20 cellular contexts compared by ENCODE assay signal in the genomic region with DNA sequence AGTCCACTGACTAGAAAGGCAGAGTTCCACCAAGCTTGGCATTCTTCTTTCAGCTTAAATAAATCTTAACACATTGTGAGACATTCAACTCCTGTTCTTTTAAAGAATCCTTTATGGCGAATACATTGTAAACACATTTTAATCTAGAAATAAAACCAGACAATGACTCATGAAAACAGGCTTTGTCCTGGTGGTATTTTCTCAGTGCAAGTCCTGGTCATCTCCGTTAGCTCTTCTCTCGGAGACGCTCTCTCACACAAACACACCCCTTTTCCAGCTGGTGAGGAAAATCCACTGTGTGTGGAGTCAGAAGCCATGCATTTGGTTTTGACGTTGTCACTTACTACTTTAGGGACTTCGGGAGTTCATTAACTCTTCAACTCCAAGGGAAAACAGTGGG.
A peak's percentile ranks its signal among the peaks of the same experiment; 100 is the strongest.
DNase-seq lines count a peak whose midpoint lies in the region; ATAC-seq and TF ChIP-seq lines count a peak whose summit lies in the region.
"Had no signal": no experiment of that assay in that cellular context is flagged by ENCODE, and none has a peak within 500 bp of the region (broad histone marks: within the 10 kb centered on the region; RNA-seq: fewer than 3 reads in every experiment).

No MANE protein-coding gene starts in this region.

- H3K4me3 ChIP-seq in brain microvascular endothelial cell (ENCODE audit: low read depth, low read length) = no peak overlapping the region
- no peak overlapping the region for H3K4me3 ChIP-seq in gastroesophageal sphincter
- H3K4me3 ChIP-seq in skeletal muscle tissue (ENCODE audit: low read length in 3 of 3) = no peak overlapping the region
- H3K4me3 ChIP-seq in CD8-positive, alpha-beta memory T cell (ENCODE audit: low read length) = no peak overlapping the region
- H3K4me3 ChIP-seq in CD8-positive, alpha-beta T cell (ENCODE audit: low read depth, low read length) = no peak overlapping the region
- H3K4me3 ChIP-seq: body of pancreas, upper lobe of right lung had no signal

- H3K4me1 Mint-ChIP-seq in activated T-cell treated with anti-CD3 and anti-CD28 coated beads, Interleukin-2, amount 50 U/mL, for 72 hours (ENCODE audit: low read depth) = peaks cover 43% of the 10 kb centered on the region
- H3K4me1 Mint-ChIP-seq in CD8-positive, alpha-beta memory T cell = peaks cover 0 to 11% (median 0%) of the 10 kb centered on the region in 3 donors
- H3K4me1 Mint-ChIP-seq in CD8-positive, alpha-beta T cell (ENCODE audit: low read depth) = no peaks in the 10 kb centered on the region
- H3K4me1 Mint-ChIP-seq: activated naive CD4-positive, alpha-beta T cell treated with anti-CD3 and anti-CD28 coated beads, Interleukin-2, amount 50 U/mL, for 24 hours had no signal

- peaks cover 20 to 43% of the 10 kb centered on the region in 2 donors for H3K36me3 Mint-ChIP-seq in activated T-cell treated with anti-CD3 and anti-CD28 coated beads, Interleukin-2, amount 50 U/mL, for 72 hours (ENCODE audit: insufficient read depth in 2 of 2)
- H3K36me3 Mint-ChIP-seq in CD8-positive, alpha-beta memory T cell = peaks cover 4 to 33% (median 15%) of the 10 kb centered on the region in 3 donors
- peaks cover 30% of the 10 kb centered on the region for H3K36me3 Mint-ChIP-seq in CD8-positive, alpha-beta T cell

- H3K27me3 Mint-ChIP-seq in activated T-cell treated with anti-CD3 and anti-CD28 coated beads, Interleukin-2, amount 50 U/mL, for 72 hours (ENCODE audit: low read depth) = no peaks in the 10 kb centered on the region
- no peaks in the 10 kb centered on the region for H3K27me3 Mint-ChIP-seq in CD8-positive, alpha-beta memory T cell
- no peaks in the 10 kb centered on the region for H3K27me3 Mint-ChIP-seq in CD8-positive, alpha-beta T cell (ENCODE audit: low read depth)
- H3K27me3 Mint-ChIP-seq: activated naive CD4-positive, alpha-beta T cell treated with anti-CD3 and anti-CD28 coated beads, Interleukin-2, amount 50 U/mL, for 24 hours; dendritic cell treated with granulocyte-macrophage colony-stimulating factor and Interleukin-4, amounts not matched to agents 40 ng/mL and 50 ng/mL, for 4 days; progenitor cell of endocrine pancreas had no signal

- TF ChIP-seq EP300 in gastroesophageal sphincter (IDR thresholded peaks at IDR 0.05) = no peak

- no peak for DNase-seq in activated T-cell treated with anti-CD3 and anti-CD28 coated beads, Interleukin-2, amount 50 U/mL, for 72 hours
- DNase-seq in activated T-cell treated with anti-CD3 and anti-CD28 coated beads for 4 hours (no peak), brain microvascular endothelial cell (peak; percentile 89), NOMO-1 treated with DMSO at 0.1 percent for 48 hours (lab: John Stamatoyannopoulos, UW; ENCODE audit: unreplicated experiment) (no peak)
- no peak for DNase-seq in CD8-positive, alpha-beta memory T cell
- no peak for DNase-seq in CD8-positive, alpha-beta T cell
- DNase-seq: activated CD4-positive, CD25-positive, alpha-beta regulatory T cell treated with anti-CD3 and anti-CD28 coated beads, Interleukin-2, amount 50 U/mL, for 72 hours; body of pancreas; EL; left cardiac atrium; NCI-H526; stimulated activated CD4-positive, alpha-beta T cell treated with anti-CD3 and anti-CD28 coated beads, Interleukin-12 subunit alpha, Interleukin-12 subunit beta, amount 100 ng/mL, for 4 hours; upper lobe of right lung had no signal

- ATAC-seq in activated T-cell treated with anti-CD3 and anti-CD28 coated beads, Interleukin-2, amount 50 U/mL, for 72 hours (replicated peaks in 1 of 2) = no peak
- ATAC-seq in gastroesophageal sphincter = no peak
- no peak for ATAC-seq in CD8-positive, alpha-beta T cell
- ATAC-seq: body of pancreas, HCT116, upper lobe of right lung had no signal

- peak overlapping the region; percentile 78 for H3K27ac ChIP-seq in brain microvascular endothelial cell
- peak overlapping the region in 3 of 4 donors; percentile 10 to 45 (median 24) for H3K27ac ChIP-seq in gastroesophageal sphincter
- H3K27ac ChIP-seq in skeletal muscle tissue (ENCODE audit: low read depth, low read length) = peak overlapping the region; percentile 72
- no peak overlapping the region for H3K27ac ChIP-seq in CD8-positive, alpha-beta memory T cell (ENCODE audit: low read depth, low read length)
- H3K27ac ChIP-seq in CD8-positive, alpha-beta T cell (ENCODE audit: low read depth, low read length) = no peak overlapping the region
- H3K27ac ChIP-seq: 22Rv1, body of pancreas, upper lobe of right lung had no signal

- in situ Hi-C loops in brain microvascular endothelial cell (cut with HindIII; ENCODE audit: low pct_ligation_motif_present, low sequenced_read_pairs) = no loop called here

- POLR2A ChIA-PET in CD8-positive, alpha-beta memory T cell (lab: Charles Lee) = no interaction called here
- POLR2A ChIA-PET in CD8-positive, alpha-beta T cell (lab: Charles Lee) = interaction anchor here (1.7 kb wide), 1 partner anchor 22 kb away, joined by 5 read pairs; no protein-coding TSS in a partner anchor

- H3K4me1 ChIP-seq in gastroesophageal sphincter (peaks cover 0 to 14% (median 0%) of the 10 kb centered on the region in 3 donors), skeletal muscle tissue (ENCODE audit: control insufficient read depth in 3 of 3, insufficient read depth in 3 of 3, low read length in 3 of 3) (peaks cover 5 to 15% (median 11%) of the 10 kb centered on the region in 3 donors)
- no peaks in the 10 kb centered on the region for H3K4me1 ChIP-seq in CD8-positive, alpha-beta memory T cell (ENCODE audit: insufficient read depth, low read length)
- H3K4me1 ChIP-seq in CD8-positive, alpha-beta T cell (ENCODE audit: insufficient read depth, low read length) = no peaks in the 10 kb centered on the region
- H3K4me1 ChIP-seq: body of pancreas, upper lobe of right lung had no signal

- no peaks in the 10 kb centered on the region for H3K27me3 ChIP-seq in brain microvascular endothelial cell (replicated peaks)
- H3K27me3 ChIP-seq in gastroesophageal sphincter = no peaks in the 10 kb centered on the region
- H3K27me3 ChIP-seq in skeletal muscle tissue (ENCODE audit: control insufficient read depth in 3 of 3, insufficient read depth in 3 of 3, low read length in 3 of 3) = no peaks in the 10 kb centered on the region
- no peaks in the 10 kb centered on the region for H3K27me3 ChIP-seq in CD8-positive, alpha-beta memory T cell (ENCODE audit: insufficient read depth, low read length, poor library complexity, severe bottlenecking)
- H3K27me3 ChIP-seq in CD8-positive, alpha-beta T cell (ENCODE audit: insufficient read depth, low read length) = no peaks in the 10 kb centered on the region
- H3K27me3 ChIP-seq: body of pancreas, upper lobe of right lung had no signal

- H3K9ac ChIP-seq in skeletal muscle tissue (ENCODE audit: low read depth in 1 of 3, low read length in 3 of 3) = no peak overlapping the region

- 29 to 70% methylated on average over 1 to 6 of the region's 6 CpGs for WGBS in gastroesophageal sphincter (ENCODE audit: low coverage in 1 of 2), 2 donors

- no peaks in the 10 kb centered on the region for H3K36me3 ChIP-seq in brain microvascular endothelial cell (replicated peaks)
- peaks cover 0 to 33% of the 10 kb centered on the region in 2 donors for H3K36me3 ChIP-seq in gastroesophageal sphincter
- peaks cover 9 to 15% (median 10%) of the 10 kb centered on the region in 3 donors for H3K36me3 ChIP-seq in skeletal muscle tissue (ENCODE audit: control insufficient read depth in 3 of 3, insufficient read depth in 3 of 3, low read length in 3 of 3)
- H3K36me3 ChIP-seq in CD8-positive, alpha-beta memory T cell (ENCODE audit: insufficient read depth, low read length) = no peaks in the 10 kb centered on the region
- no peaks in the 10 kb centered on the region for H3K36me3 ChIP-seq in CD8-positive, alpha-beta T cell (ENCODE audit: insufficient read depth, low read length)

- peak overlapping the region; percentile 85 for H3K27ac Mint-ChIP-seq in activated T-cell treated with anti-CD3 and anti-CD28 coated beads, Interleukin-2, amount 50 U/mL, for 72 hours
- no peak overlapping the region for H3K27ac Mint-ChIP-seq in CD8-positive, alpha-beta memory T cell
- H3K27ac Mint-ChIP-seq in CD8-positive, alpha-beta T cell = no peak overlapping the region
- H3K27ac Mint-ChIP-seq: activated naive CD4-positive, alpha-beta T cell treated with anti-CD3 and anti-CD28 coated beads, Interleukin-2, amount 50 U/mL, for 24 hours; dendritic cell treated with granulocyte-macrophage colony-stimulating factor and Interleukin-4, amounts not matched to agents 40 ng/mL and 50 ng/mL, for 4 days; progenitor cell of endocrine pancreas had no signal

- CTCF ChIA-PET in CD8-positive, alpha-beta memory T cell (lab: Charles Lee) = no interaction called here
- CTCF ChIA-PET in CD8-positive, alpha-beta T cell (lab: Charles Lee) = no interaction called here

- H3K9me3 Mint-ChIP-seq in activated T-cell treated with anti-CD3 and anti-CD28 coated beads, Interleukin-2, amount 50 U/mL, for 72 hours = peaks cover 3% of the 10 kb centered on the region in 2 donors
- no peaks in the 10 kb centered on the region for H3K9me3 Mint-ChIP-seq in CD8-positive, alpha-beta memory T cell
- no peaks in the 10 kb centered on the region for H3K9me3 Mint-ChIP-seq in CD8-positive, alpha-beta T cell
- H3K9me3 Mint-ChIP-seq: activated naive CD4-positive, alpha-beta T cell treated with anti-CD3 and anti-CD28 coated beads, Interleukin-2, amount 50 U/mL, for 24 hours; dendritic cell treated with granulocyte-macrophage colony-stimulating factor and Interleukin-4, amounts not matched to agents 40 ng/mL and 50 ng/mL, for 4 days had no signal

- no peak for TF ChIP-seq POLR2A in gastroesophageal sphincter (IDR thresholded peaks at IDR 0.05)

- intact Hi-C loops in CD8-positive, alpha-beta T cell (cut with DNase I, micrococcal nuclease) = no loop called here

- no peak overlapping the region for H3K4me3 Mint-ChIP-seq in activated T-cell treated with anti-CD3 and anti-CD28 coated beads, Interleukin-2, amount 50 U/mL, for 72 hours
- no peak overlapping the region for H3K4me3 Mint-ChIP-seq in CD8-positive, alpha-beta memory T cell
- no peak overlapping the region for H3K4me3 Mint-ChIP-seq in CD8-positive, alpha-beta T cell
- H3K4me3 Mint-ChIP-seq: activated naive CD4-positive, alpha-beta T cell treated with anti-CD3 and anti-CD28 coated beads, Interleukin-2, amount 50 U/mL, for 24 hours; dendritic cell treated with granulocyte-macrophage colony-stimulating factor and Interleukin-4, amounts not matched to agents 40 ng/mL and 50 ng/mL, for 4 days had no signal

- TF ChIP-seq CTCF in brain microvascular endothelial cell (IDR thresholded peaks at IDR 0.05; ENCODE audit: low read depth, low read length, missing control alignments) = no peak
- no peak for TF ChIP-seq CTCF in gastroesophageal sphincter (IDR thresholded peaks at IDR 0.05)
- no peak for TF ChIP-seq CTCF in CD8-positive, alpha-beta T cell (IDR thresholded peaks at IDR 0.05)

- H3K9me3 ChIP-seq in gastroesophageal sphincter = no peaks in the 10 kb centered on the region
- H3K9me3 ChIP-seq in skeletal muscle tissue (ENCODE audit: control insufficient read depth in 3 of 3, low read length in 3 of 3) = no peaks in the 10 kb centered on the region
- H3K9me3 ChIP-seq in CD8-positive, alpha-beta memory T cell (ENCODE audit: low read length) = no peaks in the 10 kb centered on the region
- no peaks in the 10 kb centered on the region for H3K9me3 ChIP-seq in CD8-positive, alpha-beta T cell (ENCODE audit: low read length)
- H3K9me3 ChIP-seq: body of pancreas, upper lobe of right lung had no signal

Comparison
In these comparisons a context has a peak if more than half of its experiments do, and no peak if none do; other contexts are left out.
1. H3K27ac ChIP-seq: peak in brain microvascular endothelial cell (single experiment), gastroesophageal sphincter (3 of 4) and skeletal muscle tissue (single experiment); none in CD8-positive, alpha-beta memory T cell (single experiment) and CD8-positive, alpha-beta T cell (single experiment).